Comparison of ENCODE assay signal across 10 cellular contexts in genomic region chr2:12008425-12009061, GRCh38.
DNase-seq lines count a peak whose midpoint lies in the region; ATAC-seq and FAIRE-seq lines count a peak whose summit lies in the region.
"Had no signal": no experiment of that assay in that cellular context is flagged by ENCODE, and none has a peak within 500 bp of the region (broad histone marks: within the 10 kb centered on the region; RNA-seq: fewer than 3 reads in every experiment).

No MANE protein-coding gene starts in this region.

- no peaks in the 10 kb centered on the region for H3K4me1 ChIP-seq in GM23248 (ENCODE audit: insufficient read depth)
- H3K4me1 ChIP-seq: breast epithelium had no signal

- 0 out of 2 replicates have a peak, but pooled peaks cover 6% of the 10 kb centered on the region for H3K27me3 ChIP-seq in GM23248 (replicated peaks; ENCODE audit: insufficient read depth)
- H3K27me3 ChIP-seq: breast epithelium had no signal

- DNase-seq in GM18507 (ENCODE audit: extremely low spot score, insufficient read length, low read depth), result no peak
- DNase-seq in GM23248, result peak; percentile 28
- peak; percentile 4 for DNase-seq in HT-29 (ENCODE audit: low spot score)
- peak; percentile 41 for DNase-seq in fibroblast of gingiva (ENCODE audit: low read depth)
- DNase-seq in GF-D8 (lab: John Stamatoyannopoulos, UW), result no peak
- no peak for DNase-seq in effector CD8-positive, alpha-beta T cell (lab: John Stamatoyannopoulos, UW)
- no peak for DNase-seq in left lobe of liver (ENCODE audit: low spot score)
- DNase-seq in NCI-H1092 (lab: John Stamatoyannopoulos, UW), result no peak
- DNase-seq: naive B cell had no signal

- no peak for ATAC-seq in left lobe of liver

- H3K36me3 ChIP-seq in GM23248 (ENCODE audit: low read depth), result no peaks in the 10 kb centered on the region
- H3K36me3 ChIP-seq: breast epithelium had no signal

- H3K4me2 ChIP-seq in GM23248 (ENCODE audit: unreplicated experiment), result no peak overlapping the region

- no peaks in the 10 kb centered on the region for H3K79me2 ChIP-seq in GM23248 (ENCODE audit: insufficient read depth)

- in situ Hi-C loops in GM23248 (cut with MboI), result no loop called here

- no peaks in the 10 kb centered on the region for H3F3A ChIP-seq in GM23248 (ENCODE audit: insufficient read depth)

- H3K4me3 ChIP-seq in GM23248, result no peak overlapping the region
- H3K4me3 ChIP-seq: breast epithelium had no signal

- no peaks in the 10 kb centered on the region for H4K20me1 ChIP-seq in GM23248 (ENCODE audit: insufficient read depth)

- H2AFZ ChIP-seq in GM23248, result no peak overlapping the region

- H3K27ac ChIP-seq in GM23248, result no peak overlapping the region
- H3K27ac ChIP-seq: breast epithelium had no signal

- H3K9me2 ChIP-seq in GM23248 (ENCODE audit: insufficient read depth), result no peaks in the 10 kb centered on the region

- H3K9ac ChIP-seq in GM23248, result no peak overlapping the region

- WGBS in GM23248 (ENCODE audit: low coverage in 1 of 2, low lambda C conversion rate in 2 of 2, missing lambda C conversion rate in 2 of 2), 2 experiments, result 62 to 71% methylated on average over 6 of the region's 6 CpGs

- peak; percentile 83 for FAIRE-seq in GM18507 (lab: Jason Lieb, UNC)

- H3K9me3 ChIP-seq in GM23248 (ENCODE audit: low read depth), result no peaks in the 10 kb centered on the region
- H3K9me3 ChIP-seq: breast epithelium had no signal

Comparison
In these comparisons a context has a peak if more than half of its experiments do, and no peak if none do; other contexts are left out.
1. DNase-seq: peak in GM23248 (single experiment), HT-29 (single experiment) and fibroblast of gingiva (single experiment); none in GM18507 (single experiment), GF-D8 (single experiment), effector CD8-positive, alpha-beta T cell (single experiment), left lobe of liver (single experiment) and NCI-H1092 (single experiment).